ENCODE assay signal across 25 cellular contexts in the genomic region with DNA sequence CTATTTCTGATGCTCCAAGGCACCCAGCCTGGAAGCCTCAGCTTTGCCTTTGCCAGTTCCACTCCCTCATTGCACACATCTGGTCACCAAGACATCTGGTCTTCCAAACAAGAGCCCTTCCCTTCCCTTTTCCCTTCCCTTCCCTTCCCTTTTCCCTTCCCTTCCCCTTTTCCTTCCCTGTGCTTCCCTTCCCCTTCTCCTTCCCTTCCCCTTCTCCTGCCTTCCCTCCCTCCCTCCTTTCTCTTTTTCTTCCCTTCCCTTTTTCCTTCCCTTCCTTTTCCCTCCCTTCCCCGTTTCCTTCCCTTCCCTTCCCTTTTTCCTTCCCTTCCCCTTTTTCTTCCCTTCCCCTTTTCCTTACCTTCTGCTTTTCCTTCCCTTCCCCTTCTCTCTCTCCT. TPM values are rescaled to one million over a fixed set of nuclear protein-coding genes. Genes with fewer than 3 reads are reported as not detected.
DNase-seq lines count a peak whose midpoint lies in the region; ATAC-seq, FAIRE-seq and TF ChIP-seq lines count a peak whose summit lies in the region.
"Had no signal": no experiment of that assay in that cellular context is flagged by ENCODE, and none has a peak within 500 bp of the region (broad histone marks: within the 10 kb centered on the region; RNA-seq: fewer than 3 reads in every experiment).

No MANE protein-coding gene starts in this region.

- no peak for TF ChIP-seq EP300 in HepG2 (IDR thresholded peaks at IDR 0.05; ENCODE audit: low read depth in 2 of 2, low read length in 2 of 2)
- no peak for TF ChIP-seq EP300 in HepG2 (CRISPR knock-in tag; IDR thresholded peaks at IDR 0.05; ENCODE audit: borderline replicate concordance)

- H3K9me3 Mint-ChIP-seq in endothelial cell (ENCODE audit: unreplicated experiment) (no peaks in the 10 kb centered on the region), nephron (no peaks in the 10 kb centered on the region), neural progenitor cell (no peaks in the 10 kb centered on the region)
- H3K9me3 Mint-ChIP-seq in naive thymus-derived CD4-positive, alpha-beta T cell: peaks cover 0 to 6% (median 0%) of the 10 kb centered on the region in 11 donors
- H3K9me3 Mint-ChIP-seq: CD4-positive, alpha-beta T cell; CD8-positive, alpha-beta memory T cell; GM23338 had no signal

- DNase-seq in HepG2 (ENCODE audit: low spot score) (no peak), right lobe of liver (no peak), endothelial cell (ENCODE audit: low spot score) (no peak), neural progenitor cell (ENCODE audit: low spot score) (no peak)
- DNase-seq in naive thymus-derived CD4-positive, alpha-beta T cell: no peak
- DNase-seq: AML-193; BE2C; CD4-positive, alpha-beta T cell; CD8-positive, alpha-beta memory T cell; DMS 273 treated with DMSO at 0.1 percent for 48 hours; DMS79; EL; GDM1 had no signal

- POLR2A ChIA-PET in HepG2 (lab: Yijun Ruan, JAX): no interaction called here
- POLR2A ChIA-PET in naive thymus-derived CD4-positive, alpha-beta T cell (lab: Charles Lee): no interaction called here

- no TSS peak for BruUV-seq in HepG2 (replicated peaks; lab: Mats Ljungman, UMichigan)

- peaks cover 21% of the 10 kb centered on the region for H3K36me3 Mint-ChIP-seq in endothelial cell (ENCODE audit: low read depth, unreplicated experiment)
- no peaks in the 10 kb centered on the region for H3K36me3 Mint-ChIP-seq in nephron (ENCODE audit: low read depth)
- H3K36me3 Mint-ChIP-seq in naive thymus-derived CD4-positive, alpha-beta T cell: peaks cover 0 to 4% (median 0%) of the 10 kb centered on the region in 5 donors
- H3K36me3 Mint-ChIP-seq in neural progenitor cell: no peaks in the 10 kb centered on the region

- in situ Hi-C loops in HepG2 (cut with HindIII; ENCODE audit: extremely low pct_ligation_motif_present, low pct_unique_long_range_greater_than_20kb): no loop called here

- intact Hi-C loops in HepG2 (cut with micrococcal nuclease; ENCODE audit: unreplicated experiment) (loop anchor here (10.0 kb wide), 1 partner anchor 61 kb away; no protein-coding TSS in a partner anchor), right lobe of liver (cut with DNase I) (no loop called here)
- intact Hi-C loops in naive thymus-derived CD4-positive, alpha-beta T cell (cut with micrococcal nuclease): no loop called here

- no peak overlapping the region for H3K27ac Mint-ChIP-seq in endothelial cell (ENCODE audit: unreplicated experiment)
- no peak overlapping the region for H3K27ac Mint-ChIP-seq in nephron
- H3K27ac Mint-ChIP-seq in naive thymus-derived CD4-positive, alpha-beta T cell: no peak overlapping the region
- no peak overlapping the region for H3K27ac Mint-ChIP-seq in neural progenitor cell
- H3K27ac Mint-ChIP-seq: CD4-positive, alpha-beta T cell; CD8-positive, alpha-beta memory T cell; GM23338 had no signal

- no peak overlapping the region for H2AFZ ChIP-seq in HepG2 (ENCODE audit: low read length)
- H2AFZ ChIP-seq in neural progenitor cell (replicated peaks): no peak overlapping the region
- H2AFZ ChIP-seq: GM23338 had no signal

- FAIRE-seq in HepG2 (lab: Jason Lieb, UNC): no peak
- FAIRE-seq: A204.1, D721Med, GM12878, GM19239, H54 had no signal

- no peak overlapping the region for H3K9ac ChIP-seq in HepG2 (ENCODE audit: insufficient read depth, low read depth, low read length)
- no peak overlapping the region for H3K9ac ChIP-seq in neural progenitor cell
- H3K9ac ChIP-seq: BLaER1 treated with 17β-estradiol and CSF1 and Interleukin-3, amounts not matched to agents 10 nM and 100 nM had no signal

- H3K4me3 Mint-ChIP-seq in endothelial cell (ENCODE audit: unreplicated experiment): peak overlapping the region; percentile 9
- H3K4me3 Mint-ChIP-seq in nephron: peak overlapping the region; percentile 1 to 18 (median 6)
- no peak overlapping the region for H3K4me3 Mint-ChIP-seq in naive thymus-derived CD4-positive, alpha-beta T cell
- no peak overlapping the region for H3K4me3 Mint-ChIP-seq in neural progenitor cell
- H3K4me3 Mint-ChIP-seq: CD4-positive, alpha-beta T cell; CD8-positive, alpha-beta memory T cell; GM23338 had no signal

- no peak for TF ChIP-seq RAD21 in HepG2 (CRISPR knock-in tag; IDR thresholded peaks at IDR 0.05)

- H3K27me3 ChIP-seq in HepG2 (ENCODE audit: control insufficient read depth in 1 of 2, insufficient read depth in 2 of 2, low read length in 2 of 2) (peaks cover 3 to 12% of the 10 kb centered on the region in 2 experiments; a peak in 2 of 5 replicates), right lobe of liver (no peaks in the 10 kb centered on the region), neural progenitor cell (peaks cover 24% of the 10 kb centered on the region)
- H3K27me3 ChIP-seq in naive thymus-derived CD4-positive, alpha-beta T cell (ENCODE audit: control insufficient read depth in 2 of 2, insufficient read depth in 2 of 2, low read length in 2 of 2): peaks cover 0 to 15% of the 10 kb centered on the region in 2 donors

- H3K4me1 Mint-ChIP-seq in endothelial cell (ENCODE audit: unreplicated experiment) (peaks cover 32% of the 10 kb centered on the region), nephron (peaks cover 15% of the 10 kb centered on the region), neural progenitor cell (peaks cover 11% of the 10 kb centered on the region)
- peaks cover 6 to 14% (median 11%) of the 10 kb centered on the region in 7 donors for H3K4me1 Mint-ChIP-seq in naive thymus-derived CD4-positive, alpha-beta T cell

- peaks cover 5% of the 10 kb centered on the region for H3K27me3 Mint-ChIP-seq in endothelial cell (ENCODE audit: unreplicated experiment)
- peaks cover 24% of the 10 kb centered on the region for H3K27me3 Mint-ChIP-seq in nephron (ENCODE audit: low read depth)
- peaks cover 34 to 55% (median 48%) of the 10 kb centered on the region in 5 donors for H3K27me3 Mint-ChIP-seq in naive thymus-derived CD4-positive, alpha-beta T cell
- peaks cover 22% of the 10 kb centered on the region for H3K27me3 Mint-ChIP-seq in neural progenitor cell (ENCODE audit: insufficient read depth, low read depth)

- H3K9me3 ChIP-seq in HepG2 (ENCODE audit: low read length) (no peaks in the 10 kb centered on the region), right lobe of liver (no peaks in the 10 kb centered on the region), neural progenitor cell (ENCODE audit: low read depth) (no peaks in the 10 kb centered on the region)
- no peaks in the 10 kb centered on the region for H3K9me3 ChIP-seq in naive thymus-derived CD4-positive, alpha-beta T cell (ENCODE audit: control insufficient read depth in 2 of 3, low read length in 3 of 3)
- H3K9me3 ChIP-seq: BE2C, HAP-1 had no signal

- H3K27ac ChIP-seq in HepG2 (ENCODE audit: extremely low read length, insufficient read depth, low read length): no peak overlapping the region
- no peak overlapping the region for H3K27ac ChIP-seq in right lobe of liver
- no peak overlapping the region for H3K27ac ChIP-seq in naive thymus-derived CD4-positive, alpha-beta T cell (ENCODE audit: low read depth, low read length)
- no peak overlapping the region for H3K27ac ChIP-seq in neural progenitor cell
- H3K27ac ChIP-seq: 22Rv1; BLaER1 treated with 17β-estradiol and CSF1 and Interleukin-3, amounts not matched to agents 10 nM and 100 nM had no signal

- no peaks in the 10 kb centered on the region for H4K20me1 ChIP-seq in HepG2 (ENCODE audit: insufficient read depth, low read length)
- H4K20me1 ChIP-seq in neural progenitor cell (ENCODE audit: low read depth): no peaks in the 10 kb centered on the region

- H3K4me2 ChIP-seq in HepG2 (ENCODE audit: low read depth, low read length) (no peak overlapping the region), neural progenitor cell (no peak overlapping the region)
- H3K4me2 ChIP-seq: BLaER1 treated with 17β-estradiol and CSF1 and Interleukin-3, amounts not matched to agents 10 nM and 100 nM; GM23338 had no signal

- no peak for TF ChIP-seq POLR2A in HepG2 (IDR thresholded peaks at IDR 0.05; ENCODE audit: insufficient read depth in 1 of 2, low read depth in 2 of 2, low read length in 2 of 2)
- TF ChIP-seq POLR2A in right lobe of liver (IDR thresholded peaks at IDR 0.05): no peak

- no peak overlapping the region for H3K4me3 ChIP-seq in HepG2 (replicated peaks in 1 of 3; ENCODE audit: insufficient read depth in 1 of 3, low read depth in 2 of 3, low read length in 3 of 3)
- H3K4me3 ChIP-seq in right lobe of liver: no peak overlapping the region
- H3K4me3 ChIP-seq in naive thymus-derived CD4-positive, alpha-beta T cell (ENCODE audit: low read length): no peak overlapping the region
- H3K4me3 ChIP-seq in neural progenitor cell: no peak overlapping the region
- H3K4me3 ChIP-seq: BLaER1 treated with 17β-estradiol and CSF1 and Interleukin-3, amounts not matched to agents 10 nM and 100 nM; GM12878; GM23338; HAP-1 had no signal

- H3K79me2 ChIP-seq in HepG2 (ENCODE audit: insufficient read depth, low read length) (peaks cover 2% of the 10 kb centered on the region), neural progenitor cell (ENCODE audit: low read depth) (no peaks in the 10 kb centered on the region)

- 85% methylated on average over 1 of the region's 1 CpG for WGBS in HepG2 (ENCODE audit: low lambda C conversion rate)
- 54% methylated on average over 1 of the region's 1 CpG for WGBS in right lobe of liver (ENCODE audit: insufficient coverage, low coverage, low lambda C conversion rate, missing lambda C conversion rate)

- peaks cover 16% of the 10 kb centered on the region for H3F3A ChIP-seq in neural progenitor cell (ENCODE audit: low read depth)

- no peaks in the 10 kb centered on the region for H3K36me3 ChIP-seq in HepG2 (replicated peaks in 1 of 2; ENCODE audit: control insufficient read depth in 1 of 2, insufficient read depth in 2 of 2, low read length in 2 of 2)
- H3K36me3 ChIP-seq in right lobe of liver: no peaks in the 10 kb centered on the region
- no peaks in the 10 kb centered on the region for H3K36me3 ChIP-seq in naive thymus-derived CD4-positive, alpha-beta T cell (ENCODE audit: control insufficient read depth in 2 of 3, insufficient read depth in 3 of 3, low read length in 3 of 3)
- H3K36me3 ChIP-seq in neural progenitor cell: no peaks in the 10 kb centered on the region
- H3K36me3 ChIP-seq: BE2C; BLaER1 treated with 17β-estradiol and CSF1 and Interleukin-3, amounts not matched to agents 10 nM and 100 nM; HAP-1 had no signal

- ATAC-seq in HepG2 (no peak), right lobe of liver (no peak), GM21423 (IDR thresholded peaks at IDR 0.05; ENCODE audit: unreplicated experiment) (no peak)
- ATAC-seq in naive thymus-derived CD4-positive, alpha-beta T cell: no peak
- ATAC-seq: GM12878, GM23338 had no signal

- CTCF ChIA-PET in HepG2 (lab: Yijun Ruan, JAX; ENCODE audit: low intra/inter-chr PET ratio, low total read pairs): no interaction called here
- CTCF ChIA-PET in naive thymus-derived CD4-positive, alpha-beta T cell (lab: Charles Lee): no interaction called here

- TF ChIP-seq CTCF in HepG2 (CRISPR knock-in tag; IDR thresholded peaks at IDR 0.05) (no peak), right lobe of liver (IDR thresholded peaks at IDR 0.05) (no peak), endothelial cell (IDR thresholded peaks at IDR 0.05; ENCODE audit: unreplicated experiment) (no peak), nephron (IDR thresholded peaks at IDR 0.05; ENCODE audit: unreplicated experiment in 3 of 3) (no peak), neural progenitor cell (IDR thresholded peaks at IDR 0.05) (no peak)

- H3K4me1 ChIP-seq in HepG2 (ENCODE audit: insufficient read depth, low read length): peaks cover 32% of the 10 kb centered on the region
- peaks cover 0 to 7% (median 0%) of the 10 kb centered on the region in 4 donors for H3K4me1 ChIP-seq in right lobe of liver
- no peaks in the 10 kb centered on the region for H3K4me1 ChIP-seq in naive thymus-derived CD4-positive, alpha-beta T cell (ENCODE audit: control insufficient read depth in 2 of 2, insufficient read depth in 2 of 2, low read length in 2 of 2)
- peaks cover 8% of the 10 kb centered on the region for H3K4me1 ChIP-seq in neural progenitor cell
- H3K4me1 ChIP-seq: BE2C had no signal

RNA-seq across cellular contexts. Expression of a gene that starts 2.4 kb away (rescaled TPM):
- total RNA-seq in HepG2 (2016; rRNA removed; fragmentation: Illumina TruSeq; extraction: Trizol) (15.6 and 16.2 TPM in 2 replicates), right lobe of liver (10 to 100 TPM; 23.6 to 54.5 (median 42.9) TPM), endothelial cell (ENCODE audit: unreplicated experiment) (238 TPM), neural progenitor cell (ENCODE audit: low replicate concordance) (3.0 and 4.0 TPM in 2 replicates)
- total RNA-seq in HepG2 (2016; cell fraction: cytosol; rRNA removed; fragmentation: Illumina TruSeq; extraction: Trizol; ENCODE audit: low read depth): 7.7 and 9.4 TPM in 2 replicates
- 14.2 and 15.2 TPM in 2 replicates for total RNA-seq in HepG2 (2016; cell fraction: insoluble cytoplasmic fraction; rRNA removed; fragmentation: Illumina TruSeq; extraction: Trizol)
- 8.3 and 8.9 TPM in 2 replicates for total RNA-seq in HepG2 (2016; cell fraction: membrane; rRNA removed; fragmentation: Illumina TruSeq; extraction: Trizol)
- 15.2 and 18.4 TPM in 2 replicates for total RNA-seq in HepG2 (2016; cell fraction: nucleus; rRNA removed; fragmentation: Illumina TruSeq; extraction: Trizol)
- 5.6 and 6.2 TPM in 2 replicates for polyA plus RNA-seq in HepG2 (2011; rRNA removed)
- polyA plus RNA-seq in HepG2 (2011; cell fraction: cytosol; rRNA removed): 3.3 and 4.1 TPM in 2 replicates
- polyA plus RNA-seq in HepG2 (2011; cell fraction: nucleus; rRNA removed): 8.2 and 8.8 TPM in 2 replicates
- polyA plus RNA-seq in HepG2 (2012): 5.6 and 8.0 TPM in 2 replicates
- polyA plus RNA-seq in HepG2 (2016; cell fraction: cytosol; fragmentation: Illumina TruSeq; extraction: Trizol; ENCODE audit: low read depth): 0.40 and 0.80 TPM in 2 replicates
- polyA plus RNA-seq in HepG2 (2016; cell fraction: insoluble cytoplasmic fraction; fragmentation: Illumina TruSeq; extraction: Trizol; ENCODE audit: low read depth): 10.1 and 12.1 TPM in 2 replicates
- 1.1 and 1.4 TPM in 2 replicates for polyA plus RNA-seq in HepG2 (2016; cell fraction: membrane; fragmentation: Illumina TruSeq; extraction: Trizol; ENCODE audit: low read depth)
- polyA plus RNA-seq in HepG2 (2016; cell fraction: nucleus; fragmentation: Illumina TruSeq; extraction: Trizol; ENCODE audit: insufficient read depth, low read depth): 16.9 and 17.7 TPM in 2 replicates
- polyA minus RNA-seq in HepG2 (2011; rRNA and poly(A)+ RNA removed; ENCODE audit: low replicate concordance): 12.1 TPM in 1 of 2 replicates, not detected in the other
- polyA minus RNA-seq in HepG2 (2011; cell fraction: cytosol; rRNA and poly(A)+ RNA removed): 7.9 and 9.0 TPM in 2 replicates
- polyA minus RNA-seq in HepG2 (2011; cell fraction: nucleus; rRNA and poly(A)+ RNA removed): 17.5 and 18.3 TPM in 2 replicates
- not detected for total RNA-seq in naive thymus-derived CD4-positive, alpha-beta T cell
- not detected for polyA plus RNA-seq in naive thymus-derived CD4-positive, alpha-beta T cell
- total RNA-seq: CD4-positive, alpha-beta T cell; CD8-positive, alpha-beta memory T cell had no signal
- polyA plus RNA-seq: CD14-positive monocyte; CD8-positive, alpha-beta memory T cell had no signal

Comparison
In these comparisons a context has a peak if more than half of its experiments do, and no peak if none do; other contexts are left out.
1. H3K4me3 Mint-ChIP-seq: peak in endothelial cell (single experiment) and nephron (3 of 3); none in naive thymus-derived CD4-positive, alpha-beta T cell (0 of 10) and neural progenitor cell (single experiment).